In genomic region chr19:55161571-55162322, GRCh38 we compare ENCODE assay signal across 31 cellular contexts. TPM values are rescaled to one million over a fixed set of nuclear protein-coding genes. Genes with fewer than 3 reads are reported as not detected.
"Had no signal": no experiment of that assay in that cellular context is flagged by ENCODE, and none has a peak within 500 bp of the region (broad histone marks: within the 10 kb centered on the region; RNA-seq: fewer than 3 reads in every experiment).

No MANE protein-coding gene starts in this region.

- DNase-seq: activated CD4-positive, alpha-beta T cell treated with anti-CD3 and anti-CD28 coated beads for 36 hours; activated CD4-positive, alpha-beta T cell treated with anti-CD3 and anti-CD28 coated beads, Interleukin-2, amount 50 U/mL, for 4 hours; activated CD8-positive, alpha-beta memory T cell treated with anti-CD3 and anti-CD28 coated beads for 24 hours; activated CD8-positive, alpha-beta memory T cell treated with anti-CD3 and anti-CD28 coated beads, Interleukin-2, amount 50 U/mL, for 4 hours; activated naive CD4-positive, alpha-beta T cell; activated T-cell treated with anti-CD3 and anti-CD28 coated beads, Interleukin-2, amount 50 U/mL, for 4 hours; adrenal gland; effector memory CD8-positive, alpha-beta T cell; esophagus squamous epithelium; hippocampal formation; islet precursor cell; left colon; sigmoid colon; stimulated activated CD4-positive, alpha-beta T cell treated with anti-CD3 and anti-CD28 coated beads, Interleukin-15, amount 100 ng/mL, for 24 hours; stomach had no signal

- H3K36me3 Mint-ChIP-seq: activated naive CD8-positive, alpha-beta T cell; stimulated activated memory B cell treated with anti-CD40 and anti-IgM and Interleukin-4, amounts not matched to agents 10 μg/mL and 1 μg/mL and 100 μg/mL, for 72 hours had no signal

- ATAC-seq: activated CD4-positive, alpha-beta T cell treated with anti-CD3 and anti-CD28 coated beads for 36 hours; gastrocnemius medialis; left colon had no signal

- H3K4me3 ChIP-seq: adrenal gland, esophagus squamous epithelium, gastrocnemius medialis, sigmoid colon, smooth muscle cell, suprapubic skin, tibial nerve had no signal

- H3K27ac Mint-ChIP-seq: activated CD4-positive, alpha-beta T cell treated with anti-CD3 and anti-CD28 coated beads for 36 hours; activated naive CD8-positive, alpha-beta T cell; activated T-helper 2 cell treated with anti-CD3 and anti-CD28 coated beads, Interferon-gamma antibody, Interleukin-2, Interleukin-4, amounts not matched to agents 10 μg/mL and 5 μg/mL and 100 μg/mL, durations not matched to agents 14 hours and 24 hours and 36 hours; effector memory CD8-positive, alpha-beta T cell; memory B cell; stimulated activated memory B cell treated with anti-CD40 and anti-IgM and Interleukin-4, amounts not matched to agents 10 μg/mL and 1 μg/mL and 100 μg/mL, for 72 hours had no signal

- H3K9me3 Mint-ChIP-seq: activated T-cell treated with anti-CD3 and anti-CD28 coated beads, Interleukin-2, amount 50 U/mL, for 4 hours; activated T-helper 2 cell treated with anti-CD3 and anti-CD28 coated beads, Interferon-gamma antibody, Interleukin-2, Interleukin-4, amounts not matched to agents 10 μg/mL and 5 μg/mL and 100 μg/mL, durations not matched to agents 14 hours and 24 hours and 36 hours; central memory CD8-positive, alpha-beta T cell had no signal

- H3K4me3 Mint-ChIP-seq: activated CD4-positive, alpha-beta T cell treated with anti-CD3 and anti-CD28 coated beads for 36 hours; activated naive CD8-positive, alpha-beta T cell; activated T-cell treated with anti-CD3 and anti-CD28 coated beads, Interleukin-2, amount 50 U/mL, for 4 hours; central memory CD8-positive, alpha-beta T cell; effector memory CD8-positive, alpha-beta T cell; memory B cell; stimulated activated memory B cell treated with anti-CD40 and anti-IgM and Interleukin-4, amounts not matched to agents 10 μg/mL and 1 μg/mL and 100 μg/mL, for 72 hours had no signal

- H3K9me3 ChIP-seq: adrenal gland, esophagus squamous epithelium, gastrocnemius medialis, sigmoid colon, stomach, suprapubic skin, tibial nerve had no signal

- H3K36me3 ChIP-seq: adrenal gland, esophagus squamous epithelium, gastrocnemius medialis, sigmoid colon, stomach, suprapubic skin, tibial nerve had no signal

RNA-seq across cellular contexts. Expression of gene TNNI3, which starts 4.2 kb away (rescaled TPM):
- total RNA-seq: activated T-cell treated with anti-CD3 and anti-CD28 coated beads, Interleukin-2, amount 50 U/mL, for 4 hours; activated T-helper 2 cell treated with anti-CD3 and anti-CD28 coated beads, Interferon-gamma antibody, Interleukin-2, Interleukin-4, amounts not matched to agents 10 μg/mL and 5 μg/mL and 100 μg/mL, durations not matched to agents 14 hours and 24 hours and 36 hours; astrocyte; dermis microvascular lymphatic vessel endothelial cell; esophagus squamous epithelium; mononuclear cell; omental fat pad; posterior vena cava; sigmoid colon; smooth muscle cell; stomach; tibial nerve; urinary bladder had no signal

RNA-seq across cellular contexts. Expression of gene DNAAF3, which starts 4.7 kb away (rescaled TPM):
- total RNA-seq: posterior vena cava, sigmoid colon had no signal

RNA-seq across cellular contexts. Expression of gene TNNT1, which starts 12.7 kb away (rescaled TPM):
- total RNA-seq: activated T-cell treated with anti-CD3 and anti-CD28 coated beads, Interleukin-2, amount 50 U/mL, for 4 hours; posterior vena cava had no signal

RNA-seq across cellular contexts. Expression of gene SYT5, which starts 18.3 kb away (rescaled TPM):
- total RNA-seq: activated T-cell treated with anti-CD3 and anti-CD28 coated beads, Interleukin-2, amount 50 U/mL, for 4 hours; gastrocnemius medialis; posterior vena cava; renal cortical epithelial cell; smooth muscle cell; tibial nerve had no signal
